8 cellular contexts compared by ENCODE assay signal in the genomic region with DNA sequence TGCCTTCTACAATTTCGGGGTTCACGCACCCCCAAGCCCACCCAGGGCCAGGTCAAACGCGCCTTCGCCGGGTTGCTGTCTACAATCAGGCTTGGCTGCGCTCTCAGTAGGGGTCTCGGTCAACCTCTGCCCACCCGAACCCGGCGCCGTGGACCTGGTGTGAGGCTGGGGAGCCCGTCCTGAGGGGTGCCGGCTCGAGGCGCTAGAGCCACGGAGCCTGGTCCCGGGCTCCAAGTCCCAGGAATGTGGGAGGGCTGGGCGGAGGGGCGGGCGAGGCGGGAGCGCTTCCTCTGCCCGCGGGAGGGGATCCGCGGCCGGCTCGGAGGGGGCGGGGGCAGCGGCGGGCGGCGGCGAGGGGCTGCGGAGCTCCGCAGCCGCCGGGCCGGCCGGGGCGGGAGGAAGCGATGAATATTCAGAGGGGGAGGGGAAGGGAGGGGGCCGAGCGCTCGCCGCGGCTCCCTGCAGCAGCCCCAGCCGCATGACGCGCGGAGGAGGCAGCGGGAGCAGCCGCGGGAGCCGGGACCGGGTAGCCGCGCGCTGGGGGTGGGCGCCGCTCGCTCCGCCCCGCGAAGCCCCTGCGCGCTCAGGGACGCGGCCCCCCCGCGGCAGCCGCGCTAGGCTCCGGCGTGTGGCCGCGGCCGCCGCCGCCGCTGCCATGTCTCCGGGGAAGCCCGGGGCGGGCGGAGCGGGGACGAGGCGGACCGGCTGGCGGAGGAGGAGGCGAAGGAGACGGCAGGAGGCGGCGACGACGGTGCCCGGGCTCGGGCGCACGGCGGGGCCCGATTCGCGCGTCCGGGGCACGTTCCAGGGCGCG. TPM values are rescaled to one million over a fixed set of nuclear protein-coding genes. Genes with fewer than 3 reads are reported as not detected.
DNase-seq lines count a peak whose midpoint lies in the region; ATAC-seq and TF ChIP-seq lines count a peak whose summit lies in the region.

TSS of gene PTPRJ (plus strand) at position 467 of the 814 bp plus-strand sequence. CDS start 354 bp downstream, outside the sequence.

- peak within 1 kb of the TSS; percentile 87 to 97 (median 90) for H3K4me3 Mint-ChIP-seq in IgD-negative memory B cell

- H3K4me3 ChIP-seq in breast epithelium (peak within 1 kb of the TSS; percentile 79 to 95 (median 81)), skin epidermis (peak within 1 kb of the TSS; percentile 65 to 95 (median 77))

- no peaks in the 10 kb centered on the region for H3K9me3 ChIP-seq in breast epithelium

- peak within 1 kb of the TSS; percentile 82 to 83 for H3K27ac ChIP-seq in breast epithelium
- H3K27ac ChIP-seq in skin epidermis = peak within 1 kb of the TSS; percentile 70 to 94 (median 86)

- no peaks in the 10 kb centered on the region for H3K27me3 ChIP-seq in breast epithelium

- no peak for TF ChIP-seq CTCF in breast epithelium (IDR thresholded peaks at IDR 0.05)

- H3K27me3 Mint-ChIP-seq in IgD-negative memory B cell = peaks cover 2% of the 10 kb centered on the region

- TF ChIP-seq POLR2A in breast epithelium (IDR thresholded peaks at IDR 0.05) = no peak

- peaks cover 0 to 1% (median 0%) of the 10 kb centered on the region in 3 donors for H3K9me3 Mint-ChIP-seq in IgD-negative memory B cell

- ATAC-seq in GM21526 (IDR thresholded peaks at IDR 0.05; ENCODE audit: low FRiP score, unreplicated experiment) = peak; percentile 49

- peaks cover 0 to 8% of the 10 kb centered on the region in 2 donors for H3K4me1 ChIP-seq in breast epithelium

- no peaks in the 10 kb centered on the region for H3K36me3 Mint-ChIP-seq in IgD-negative memory B cell

- no peaks in the 10 kb centered on the region for H3K36me3 ChIP-seq in breast epithelium

- H3K4me1 Mint-ChIP-seq in IgD-negative memory B cell = peaks cover 15 to 24% (median 16%) of the 10 kb centered on the region in 3 donors

- DNase-seq in D341Med (ENCODE audit: low spot score) (peak; percentile 88), UCSD-AML1 (lab: John Stamatoyannopoulos, UW; ENCODE audit: unreplicated experiment) (peak; percentile 52), breast epithelium (ENCODE audit: low spot score in 2 of 2) (peak; percentile 30 to 64), iPS-NIHi7 (ENCODE audit: extremely low spot score) (peak; percentile 90), amniotic stem cell (lab: John Stamatoyannopoulos, UW) (no peak)

- intact Hi-C loops in breast epithelium (cut with DNase I; ENCODE audit: low total_unique reads) = no loop called here

- peak within 1 kb of the TSS in 2 of 3 donors; percentile 3 to 73 for H3K27ac Mint-ChIP-seq in IgD-negative memory B cell

RNA-seq across cellular contexts. Expression of gene PTPRJ, which starts in this region (rescaled TPM):
- 8.1 TPM for polyA plus RNA-seq in IgD-negative memory B cell
- total RNA-seq in breast epithelium = 10 to 100 TPM; 14.6 to 15.7 (median 14.7) TPM
